ENCODE assay signal across 2 cellular contexts in genomic region chr5:83527722-83528438, GRCh38.
TF ChIP-seq lines count a peak whose summit lies in the region.

No MANE protein-coding gene starts in this region.

TF ChIP-seq in HEK293T, 16 proteins besides CTCF, POLR2A, EP300 and RAD21 (continued from another document):
- TF ChIP-seq ELF4 (IDR thresholded peaks at IDR 0.05) = no peak
- TF ChIP-seq NFRKB (IDR thresholded peaks at IDR 0.05) = no peak
- TF ChIP-seq LEF1 (IDR thresholded peaks at IDR 0.05; ENCODE audit: borderline replicate concordance) = no peak
- no peak for TF ChIP-seq FOXK2 (IDR thresholded peaks at IDR 0.05)
- TF ChIP-seq SUZ12 (IDR thresholded peaks at IDR 0.05) = no peak
- TF ChIP-seq TARDBP (IDR thresholded peaks at IDR 0.05) = no peak
- no peak for TF ChIP-seq SP1 (IDR thresholded peaks at IDR 0.05)
- no peak for TF ChIP-seq FOXA1 (IDR thresholded peaks at IDR 0.05)

TF ChIP-seq in WTC11, 78 proteins besides CTCF, POLR2A, EP300 and RAD21 (continued from another document):
- no peak for TF ChIP-seq ZBTB43 (CRISPR knock-in tag; IDR thresholded peaks at IDR 0.05)
